ENCODE assay signal across 10 cellular contexts in the genomic region with DNA sequence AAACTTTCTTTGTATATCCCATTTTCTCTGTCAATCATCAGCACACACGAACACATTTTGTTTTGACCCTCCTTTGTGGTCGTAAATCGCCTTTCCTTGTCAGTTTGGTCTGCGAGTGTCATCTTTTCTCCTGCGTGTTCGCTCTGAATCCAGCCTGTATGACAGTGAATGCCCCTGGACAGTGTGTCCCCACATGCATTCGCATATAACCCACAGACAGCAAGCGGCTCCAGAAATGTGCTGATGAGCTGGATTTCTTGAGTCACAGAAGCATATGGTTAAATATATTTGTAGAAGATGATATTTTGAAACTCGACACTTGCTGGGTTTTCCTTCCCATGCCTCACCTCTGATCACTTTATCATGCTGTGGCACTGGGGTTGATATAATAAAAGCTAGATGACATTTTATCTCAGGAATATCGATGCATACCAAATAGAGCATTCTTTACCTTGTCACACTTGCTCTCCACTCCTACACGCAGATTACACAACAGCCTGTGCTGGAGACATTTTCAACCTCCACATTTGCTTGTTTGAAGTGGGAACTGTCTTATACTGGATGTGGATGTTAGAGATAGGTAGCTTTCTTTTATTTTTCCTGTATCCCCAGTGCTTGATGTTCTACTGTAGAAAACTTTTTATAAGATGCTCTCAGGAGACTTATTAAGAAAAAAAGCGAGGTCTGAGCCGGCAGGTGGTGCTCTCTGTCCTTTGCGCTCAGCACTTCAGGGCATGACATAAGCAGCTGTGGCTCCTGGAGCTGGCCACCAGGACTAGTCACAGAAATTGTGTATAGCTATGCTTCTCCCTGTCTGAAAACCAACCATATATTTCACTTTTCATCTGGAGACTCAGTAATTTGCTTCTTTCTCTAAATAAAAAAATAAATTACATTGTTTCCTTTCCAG.
DNase-seq lines count a peak whose midpoint lies in the region; ATAC-seq and TF ChIP-seq lines count a peak whose summit lies in the region.
"Had no signal": no experiment of that assay in that cellular context is flagged by ENCODE, and none has a peak within 500 bp of the region (broad histone marks: within the 10 kb centered on the region; RNA-seq: fewer than 3 reads in every experiment).

No MANE protein-coding gene starts in this region.

- no peak for ATAC-seq in HG03175 (IDR thresholded peaks at IDR 0.05; ENCODE audit: unreplicated experiment)

- no peak overlapping the region for H2AK5ac ChIP-seq in trophoblast cell (ENCODE audit: low read length)

- no peak overlapping the region for H4K8ac ChIP-seq in trophoblast cell (ENCODE audit: low read depth, low read length)

- no peak overlapping the region for H3K4ac ChIP-seq in trophoblast cell (ENCODE audit: low read depth, low read length)

- H2BK120ac ChIP-seq in trophoblast cell (ENCODE audit: insufficient read depth, low read length, poor library complexity): no peak overlapping the region

- no peak overlapping the region for H3K9ac ChIP-seq in mammary epithelial cell (ENCODE audit: insufficient read depth, low read length)
- no peak overlapping the region for H3K9ac ChIP-seq in trophoblast cell (ENCODE audit: low read length)

- H3K9me3 ChIP-seq in mammary epithelial cell (replicated peaks; ENCODE audit: insufficient read depth, low read length): no peaks in the 10 kb centered on the region
- peaks cover 2% of the 10 kb centered on the region for H3K9me3 ChIP-seq in trophoblast cell (ENCODE audit: insufficient read depth, low read depth, low read length)
- H3K9me3 ChIP-seq: HAP-1 had no signal

- H3K36me3 ChIP-seq in mammary epithelial cell (ENCODE audit: insufficient read depth, low read length) (no peaks in the 10 kb centered on the region), trophoblast cell (ENCODE audit: control insufficient read depth in 1 of 2, insufficient read depth in 2 of 2, low read length in 2 of 2) (no peaks in the 10 kb centered on the region)
- H3K36me3 ChIP-seq: HAP-1 had no signal

- H2AFZ ChIP-seq in mammary epithelial cell (ENCODE audit: low read depth, low read length) (no peak overlapping the region), trophoblast cell (ENCODE audit: insufficient read depth, low read length, poor library complexity) (no peak overlapping the region)

- no peak overlapping the region for H4K12ac ChIP-seq in trophoblast cell (ENCODE audit: low read depth, low read length)

- no peak overlapping the region for H2BK5ac ChIP-seq in trophoblast cell (ENCODE audit: low read depth, low read length, poor library complexity)

- 0 out of 2 replicates have a peak, but pooled peaks have one; percentile 5 for TF ChIP-seq CTCF in GM12874 (IDR thresholded peaks at IDR 0.05; ENCODE audit: insufficient read depth, low read depth, low read length)
- TF ChIP-seq CTCF in mammary epithelial cell (conservative IDR thresholded peaks at IDR 0.05 in 1 of 2, IDR thresholded peaks at IDR 0.05 in 1 of 2; ENCODE audit: extremely low read depth in 1 of 2, insufficient read depth in 1 of 2, low read depth in 1 of 2, low read length in 2 of 2): peak; percentile 24 to 50

- no peak overlapping the region for H3K14ac ChIP-seq in trophoblast cell (ENCODE audit: low read length)

- H3K79me1 ChIP-seq in trophoblast cell (ENCODE audit: low read length): no peaks in the 10 kb centered on the region

- no peak overlapping the region for H3K23ac ChIP-seq in trophoblast cell (ENCODE audit: low read length)

- H3K4me1 ChIP-seq in mammary epithelial cell (ENCODE audit: insufficient read depth, low read length): no peaks in the 10 kb centered on the region
- H3K4me1 ChIP-seq in trophoblast cell (ENCODE audit: control insufficient read depth in 1 of 2, insufficient read depth in 2 of 2, low read length in 2 of 2): no peaks in the 10 kb centered on the region
- H3K4me1 ChIP-seq: HAP-1 had no signal

- peak; percentile 5 for DNase-seq in NAMALWA (ENCODE audit: low spot score)
- peak; percentile 36 for DNase-seq in mammary epithelial cell
- peak; percentile 20 to 40 for DNase-seq in trophoblast cell
- DNase-seq in hippocampal formation (lab: John Stamatoyannopoulos, UW): no peak
- no peak for DNase-seq in cortex of kidney (lab: John Stamatoyannopoulos, UW)
- no peak for DNase-seq in HuH-7.5 (ENCODE audit: low spot score)

- no TSS peak for BruUV-seq in mammary epithelial cell (replicated peaks; lab: Mats Ljungman, UMichigan)

- H3K79me2 ChIP-seq in mammary epithelial cell (ENCODE audit: insufficient read depth, low read length): no peaks in the 10 kb centered on the region
- H3K79me2 ChIP-seq in trophoblast cell (ENCODE audit: control insufficient read depth, insufficient read depth, low read length, poor library complexity): no peaks in the 10 kb centered on the region

- H3K27me3 ChIP-seq in mammary epithelial cell (ENCODE audit: insufficient read depth, low read length) (no peaks in the 10 kb centered on the region), trophoblast cell (ENCODE audit: insufficient read depth, low read length) (no peaks in the 10 kb centered on the region)

- H3K4me3 ChIP-seq in mammary epithelial cell (replicated peaks in 1 of 3; ENCODE audit: insufficient read depth in 1 of 3, low read depth in 2 of 3, low read length in 3 of 3): no peak overlapping the region
- no peak overlapping the region for H3K4me3 ChIP-seq in trophoblast cell (ENCODE audit: low read depth, low read length)
- H3K4me3 ChIP-seq: HAP-1, SK-N-MC had no signal

- H3K27ac ChIP-seq in mammary epithelial cell (ENCODE audit: insufficient read depth, low read depth, low read length): no peak overlapping the region
- H3K27ac ChIP-seq in trophoblast cell (ENCODE audit: low read depth, low read length): no peak overlapping the region
- H3K27ac ChIP-seq: SK-N-MC had no signal

- in situ Hi-C loops in mammary epithelial cell (cut with MboI; ENCODE audit: low sequenced_read_pairs in 2 of 2): no loop called here

- no peaks in the 10 kb centered on the region for H4K20me1 ChIP-seq in mammary epithelial cell (ENCODE audit: insufficient read depth, low read length)

- no peak overlapping the region for H3K18ac ChIP-seq in trophoblast cell (ENCODE audit: low read length)

- H3K4me2 ChIP-seq in mammary epithelial cell (ENCODE audit: insufficient read depth, low read depth, low read length) (no peak overlapping the region), trophoblast cell (ENCODE audit: low read length) (no peak overlapping the region)

- H4K91ac ChIP-seq in trophoblast cell (ENCODE audit: low read depth, low read length): no peak overlapping the region

- CTCF ChIA-PET in mammary epithelial cell (lab: Charles Lee; ENCODE audit: low non-redundant PET): interaction anchor here (0.6 to 0.9 kb wide), 2 partner anchors 266 to 730 kb away, joined by 3 read pairs; no protein-coding TSS in a partner anchor

- WGBS in mammary epithelial cell (ENCODE audit: low coverage, missing lambda C conversion rate): 42% methylated on average over 14 of the region's 14 CpGs
- 100% methylated on average over 1 of the region's 14 CpGs for WGBS in trophoblast cell (ENCODE audit: extremely low coverage, insufficient coverage, insufficient read length)

- dilution Hi-C loops in mammary epithelial cell (cut with HindIII; ENCODE audit: low sequenced_read_pairs): no loop called here

- intact Hi-C loops in mammary epithelial cell (cut with micrococcal nuclease): loop anchor here (2.0 kb wide), 1 partner anchor 263 kb away; no protein-coding TSS in a partner anchor

- H2BK12ac ChIP-seq in trophoblast cell (ENCODE audit: low read length): no peak overlapping the region

Comparison
In these comparisons a context has a peak if more than half of its experiments do, and no peak if none do; other contexts are left out.
1. DNase-seq: peak in NAMALWA (single experiment), mammary epithelial cell (single experiment) and trophoblast cell (2 of 2); none in hippocampal formation (0 of 2), cortex of kidney (single experiment) and HuH-7.5 (single experiment).